ENCODE assay signal across 18 cellular contexts in genomic region chr3:148815736-148816135, GRCh38. TPM values are rescaled to one million over a fixed set of nuclear protein-coding genes. Genes with fewer than 3 reads are reported as not detected.
"Had no signal": no experiment of that assay in that cellular context is flagged by ENCODE, and none has a peak within 500 bp of the region (broad histone marks: within the 10 kb centered on the region; RNA-seq: fewer than 3 reads in every experiment).

No MANE protein-coding gene starts in this region.

- H3K27ac Mint-ChIP-seq: activated CD8-positive, alpha-beta T cell treated with anti-CD3 and anti-CD28 coated beads, Interleukin-2, amount 10 ng/mL, durations not matched to agents 7 days and 5 days; activated naive CD4-positive, alpha-beta T cell treated with anti-CD3 and anti-CD28 coated beads for 36 hours; naive B cell; T-helper 1 cell treated with Interleukin-12 subunit alpha and Interleukin-12 subunit beta and Interleukin-4 antibody, amounts not matched to agents 30 μg/mL and 1 μg/mL, for 36 hours; WTC11 had no signal

- DNase-seq: activated CD4-positive, alpha-beta T cell treated with anti-CD3 and anti-CD28 coated beads for 48 hours; activated CD8-positive, alpha-beta memory T cell treated with anti-CD3 and anti-CD28 coated beads, Interleukin-2, amount 50 U/mL, for 48 hours; activated CD8-positive, alpha-beta T cell treated with anti-CD3 and anti-CD28 coated beads, Interleukin-2, amount 10 ng/mL, durations not matched to agents 7 days and 5 days; activated naive CD4-positive, alpha-beta T cell treated with anti-CD3 and anti-CD28 coated beads for 36 hours; naive B cell; right lobe of liver; stimulated activated CD4-positive, alpha-beta T cell treated with anti-CD3 and anti-CD28 coated beads, Interleukin-2, amount 100 ng/mL, for 24 hours; stimulated activated naive CD4-positive, alpha-beta T cell treated with Interleukin-2 at 50 U/mL for 16 hours; testis had no signal

- H3K36me3 ChIP-seq: cardiac muscle cell, gastroesophageal sphincter, neutrophil, right lobe of liver had no signal

- H3K27me3 ChIP-seq: cardiac muscle cell, gastroesophageal sphincter, hepatocyte, right lobe of liver, testis had no signal

- H3K27ac ChIP-seq: cardiac muscle cell, gastroesophageal sphincter, hepatocyte, neutrophil, right lobe of liver, testis had no signal

- H3K4me3 ChIP-seq: cardiac muscle cell, gastroesophageal sphincter, hepatocyte, right lobe of liver, testis had no signal

- H3K4me1 ChIP-seq: gastroesophageal sphincter, right lobe of liver, testis had no signal

- ATAC-seq: activated CD8-positive, alpha-beta T cell treated with anti-CD3 and anti-CD28 coated beads, Interleukin-2, amount 10 ng/mL, durations not matched to agents 7 days and 5 days; gastroesophageal sphincter; right lobe of liver; WTC11 had no signal

- H3K9me3 ChIP-seq: gastroesophageal sphincter, neutrophil, right lobe of liver, testis had no signal

- H3K9me3 Mint-ChIP-seq: activated naive CD4-positive, alpha-beta T cell treated with anti-CD3 and anti-CD28 coated beads for 36 hours; T-helper 1 cell treated with Interleukin-12 subunit alpha and Interleukin-12 subunit beta and Interleukin-4 antibody, amounts not matched to agents 30 μg/mL and 1 μg/mL, for 36 hours had no signal

- H3K36me3 Mint-ChIP-seq: naive B cell had no signal

RNA-seq across cellular contexts. Expression of gene CPB1, which starts 11.9 kb away (rescaled TPM):
- total RNA-seq: activated CD8-positive, alpha-beta T cell treated with anti-CD3 and anti-CD28 coated beads, Interleukin-2, amount 10 ng/mL, durations not matched to agents 7 days and 5 days; activated naive CD4-positive, alpha-beta T cell treated with anti-CD3 and anti-CD28 coated beads for 36 hours; cardiac muscle cell; epithelial cell of proximal tubule; hepatocyte; kidney epithelial cell; urinary bladder had no signal
- polyA plus RNA-seq: cardiac muscle cell, hepatocyte had no signal

RNA-seq across cellular contexts. Expression of gene CPA3, which starts 49.4 kb away (rescaled TPM):
- total RNA-seq: activated CD8-positive, alpha-beta T cell treated with anti-CD3 and anti-CD28 coated beads, Interleukin-2, amount 10 ng/mL, durations not matched to agents 7 days and 5 days; activated naive CD4-positive, alpha-beta T cell treated with anti-CD3 and anti-CD28 coated beads for 36 hours; cardiac muscle cell; epithelial cell of proximal tubule; kidney epithelial cell; WTC11 had no signal
- polyA plus RNA-seq: cardiac muscle cell had no signal
